In genomic region chr1:38082678-38083317, GRCh38 we compare ENCODE assay signal across 11 cellular contexts.
"Had no signal": no experiment of that assay in that cellular context is flagged by ENCODE, and none has a peak within 500 bp of the region (broad histone marks: within the 10 kb centered on the region; RNA-seq: fewer than 3 reads in every experiment).

No MANE protein-coding gene starts in this region.

- DNase-seq: activated CD4-positive, alpha-beta T cell treated with anti-CD3 and anti-CD28 coated beads for 36 hours; activated CD8-positive, alpha-beta memory T cell treated with anti-CD3 and anti-CD28 coated beads, Interleukin-2, amount 50 U/mL, for 4 hours; activated CD8-positive, alpha-beta T cell treated with anti-CD3 and anti-CD28 coated beads for 36 hours; aorta; foreskin keratinocyte; left ventricle myocardium inferior; mesenchymal stem cell; T1000 had no signal

- H3K4me3 Mint-ChIP-seq: activated CD4-positive, alpha-beta T cell treated with anti-CD3 and anti-CD28 coated beads for 36 hours; activated CD8-positive, alpha-beta T cell treated with anti-CD3 and anti-CD28 coated beads for 36 hours had no signal

- H3K27ac ChIP-seq: cardiac muscle cell, foreskin keratinocyte, left ventricle myocardium inferior, parathyroid adenoma, WERI-Rb-1 had no signal

- H3K9me3 ChIP-seq: left ventricle myocardium inferior had no signal

- H3K4me1 ChIP-seq: foreskin keratinocyte, parathyroid adenoma had no signal

- ATAC-seq: activated CD4-positive, alpha-beta T cell treated with anti-CD3 and anti-CD28 coated beads for 36 hours; activated CD8-positive, alpha-beta T cell treated with anti-CD3 and anti-CD28 coated beads for 36 hours; foreskin keratinocyte had no signal

- H3K9me3 Mint-ChIP-seq: activated CD8-positive, alpha-beta T cell treated with anti-CD3 and anti-CD28 coated beads for 36 hours had no signal

- H3K79me2 ChIP-seq: parathyroid adenoma had no signal

- H3K9ac ChIP-seq: parathyroid adenoma had no signal

- H3K4me1 Mint-ChIP-seq: activated CD4-positive, alpha-beta T cell treated with anti-CD3 and anti-CD28 coated beads for 36 hours had no signal

- H3K27me3 ChIP-seq: cardiac muscle cell, foreskin keratinocyte had no signal

- H2AFZ ChIP-seq: parathyroid adenoma had no signal

- H3K27ac Mint-ChIP-seq: activated CD4-positive, alpha-beta T cell treated with anti-CD3 and anti-CD28 coated beads for 36 hours; activated CD8-positive, alpha-beta T cell treated with anti-CD3 and anti-CD28 coated beads for 36 hours had no signal
